1 cellular context compared by ENCODE assay signal in genomic region chr7:7803597-7804229, GRCh38.
TF ChIP-seq lines count a peak whose summit lies in the region.

No MANE protein-coding gene starts in this region.

TF ChIP-seq in WTC11, 78 proteins besides CTCF, POLR2A, EP300 and RAD21 (continued from another document):
- TF ChIP-seq ZNF512 (CRISPR knock-in tag; IDR thresholded peaks at IDR 0.05; ENCODE audit: borderline replicate concordance) (no peak), ZNF232 (CRISPR knock-in tag; IDR thresholded peaks at IDR 0.05) (no peak)
